2 cellular contexts compared by ENCODE assay signal in the genomic region with DNA sequence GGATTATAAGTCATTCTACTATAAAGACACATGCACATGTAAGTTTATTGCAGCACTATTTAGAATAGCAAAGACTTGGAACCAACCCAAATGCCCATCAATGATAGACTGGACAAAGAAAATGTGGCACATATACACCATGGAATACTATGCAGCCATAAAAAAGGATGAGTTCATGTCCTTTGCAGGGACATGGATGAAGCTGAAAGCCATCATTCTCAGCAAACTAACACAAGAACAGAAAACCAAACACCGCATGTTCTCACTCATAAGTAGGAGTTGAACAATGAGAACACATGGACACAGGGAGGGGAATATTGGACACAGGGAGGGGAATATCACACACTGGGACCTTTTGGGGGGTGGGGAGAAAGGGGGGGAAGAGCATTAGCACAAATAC.
DNase-seq lines count a peak whose midpoint lies in the region; ATAC-seq, FAIRE-seq and TF ChIP-seq lines count a peak whose summit lies in the region.
"Not testable (repeated sequence)": the region's sequence is repeated elsewhere in the genome, so short reads cannot be mapped to it uniquely, and the experiment has no call there.

No MANE protein-coding gene starts in this region.

- intact Hi-C loops in K562 (cut with micrococcal nuclease) = not testable (repeated sequence)

- POLR2A ChIA-PET in HEK293 (lab: Yijun Ruan, JAX); K562 (lab: Yijun Ruan, JAX): not testable (repeated sequence)

- not testable (repeated sequence) for H2AFZ ChIP-seq in K562 (ENCODE audit: low read depth, low read length)

- H3K4me2 ChIP-seq in K562 (ENCODE audit: insufficient read depth, low read length) = not testable (repeated sequence)

- H3K27ac ChIP-seq in HEK293 (ENCODE audit: extremely low read depth, low read depth, low read length); K562 (ENCODE audit: extremely low read depth, low read depth, low read length): not testable (repeated sequence)

- not testable (repeated sequence) for H4K20me1 ChIP-seq in K562 (replicated peaks; ENCODE audit: control insufficient read depth, insufficient read depth, low read length)

- H3K9me3 ChIP-seq in HEK293 (ENCODE audit: control insufficient read depth, insufficient read depth, low read depth, low read length); K562 (replicated peaks; ENCODE audit: control insufficient read depth, insufficient read depth, low read depth, low read length): not testable (repeated sequence)

- H3K36me3 ChIP-seq in HEK293 (ENCODE audit: control insufficient read depth in 2 of 2, insufficient read depth in 1 of 2, low read length in 2 of 2); K562 (ENCODE audit: control insufficient read depth, insufficient read depth, low read length): not testable (repeated sequence)

- TF ChIP-seq CTCF in HEK293 (tag by site-specific recombination; IDR thresholded peaks at IDR 0.05); K562 (IDR thresholded peaks at IDR 0.05 in 2 of 3, conservative IDR thresholded peaks at IDR 0.05 in 1 of 3; ENCODE audit: insufficient read depth in 2 of 3, low read depth in 1 of 3, low read length in 3 of 3): not testable (repeated sequence)

- H3K79me2 ChIP-seq in K562 (ENCODE audit: control insufficient read depth, insufficient read depth, low read length) = not testable (repeated sequence)

- not testable (repeated sequence) for H3K9ac ChIP-seq in K562 (ENCODE audit: insufficient read depth in 1 of 2, low read depth in 2 of 2, low read length in 2 of 2)

- ATAC-seq in K562 = not testable (repeated sequence)

- not testable (repeated sequence) for H3K27me3 ChIP-seq in K562 (ENCODE audit: control insufficient read depth in 2 of 2, insufficient read depth in 2 of 2, low read length in 2 of 2)

- not testable (repeated sequence) for H3K4me3 ChIP-seq in HEK293 (ENCODE audit: low read depth, low read length); K562

- not testable (repeated sequence) for H3K9me1 ChIP-seq in K562 (ENCODE audit: control insufficient read depth, insufficient read depth, low read length)

- TF ChIP-seq POLR2A in K562 (conservative IDR thresholded peaks at IDR 0.05) = not testable (repeated sequence)

- not testable (repeated sequence) for BruUV-seq in K562 (replicated peaks; lab: Mats Ljungman, UMichigan)

- FAIRE-seq in K562 (lab: Jason Lieb, UNC) = not testable (repeated sequence)

- not testable (repeated sequence) for TF ChIP-seq EP300 in K562 (IDR thresholded peaks at IDR 0.05; ENCODE audit: low read length)

- CTCF ChIA-PET in HEK293 (lab: Yijun Ruan, JAX); K562 (lab: Yijun Ruan, JAX; ENCODE audit: low intra/inter-chr PET ratio): not testable (repeated sequence)

- 20% methylated on average over 1 of the region's 1 CpG for WGBS in K562 (ENCODE audit: insufficient coverage, low coverage, missing lambda C conversion rate)

- H3K4me1 ChIP-seq in HEK293 (ENCODE audit: control insufficient read depth, insufficient read depth, low read length); K562 (replicated peaks in 1 of 2; ENCODE audit: control insufficient read depth in 2 of 2, insufficient read depth in 2 of 2, low read length in 2 of 2): not testable (repeated sequence)

- not testable (repeated sequence) for TF ChIP-seq RAD21 in K562 (CRISPR knock-in tag; conservative IDR thresholded peaks at IDR 0.05 in 1 of 2, IDR thresholded peaks at IDR 0.05 in 1 of 2)

- DNase-seq in K562 (ENCODE audit: extremely low read depth in 1 of 4, low spot score in 3 of 4) = not testable (repeated sequence)

- in situ Hi-C loops in K562 (cut with MboI) = not testable (repeated sequence)

TF ChIP-seq in HEK293, 187 proteins besides CTCF, POLR2A, EP300 and RAD21:
- TF ChIP-seq ZNF146 (tag by site-specific recombination; IDR thresholded peaks at IDR 0.05) = peak; percentile 86
TF ChIP-seq in HEK293: peak in this region for 1; not testable (repeated sequence) for 186.

TF ChIP-seq in K562, 482 proteins besides CTCF, POLR2A, EP300 and RAD21:
- peak; percentile 58 for TF ChIP-seq ZNF146 (CRISPR knock-in tag; IDR thresholded peaks at IDR 0.05; ENCODE audit: unreplicated experiment)
TF ChIP-seq in K562: peak in this region for 1; not testable (repeated sequence) for 481.
